8 cellular contexts compared by ENCODE assay signal in genomic region chr10:5411941-5412276, GRCh38. TPM values are rescaled to one million over a fixed set of nuclear protein-coding genes. Genes with fewer than 3 reads are reported as not detected.
DNase-seq lines count a peak whose midpoint lies in the region; ATAC-seq and TF ChIP-seq lines count a peak whose summit lies in the region.

No MANE protein-coding gene starts in this region.

- H3K9me2 ChIP-seq in MM.1S (replicated peaks; ENCODE audit: insufficient read depth, low read length): no peaks in the 10 kb centered on the region

- no peaks in the 10 kb centered on the region for H3F3A ChIP-seq in MM.1S (ENCODE audit: insufficient read depth, low read length)

- H3K27ac ChIP-seq in MM.1S (ENCODE audit: low read length) (no peak overlapping the region), esophagus squamous epithelium (no peak overlapping the region)

- no peaks in the 10 kb centered on the region for H3K27me3 ChIP-seq in MM.1S (replicated peaks; ENCODE audit: insufficient read depth, low read length)
- peaks cover 0 to 13% (median 0%) of the 10 kb centered on the region in 4 donors for H3K27me3 ChIP-seq in esophagus squamous epithelium

- H3K4me2 ChIP-seq in MM.1S (ENCODE audit: low read depth, low read length): peak overlapping the region; percentile 85

- H3K9ac ChIP-seq in MM.1S (ENCODE audit: low read length): peak overlapping the region; percentile 78; the same call in 1 of the 2 replicates

- no peak for TF ChIP-seq CTCF in GM12864 (IDR thresholded peaks at IDR 0.05; ENCODE audit: low read depth, low read length, missing control alignments)
- no peak for TF ChIP-seq CTCF in MM.1S (IDR thresholded peaks at IDR 0.05; ENCODE audit: low read length)
- TF ChIP-seq CTCF in esophagus squamous epithelium (IDR thresholded peaks at IDR 0.05): no peak
- TF ChIP-seq CTCF in retinal pigment epithelial cell (conservative IDR thresholded peaks at IDR 0.05; ENCODE audit: low read depth, low read length): no peak

- H4K20me1 ChIP-seq in MM.1S (ENCODE audit: insufficient read depth, low read length): no peaks in the 10 kb centered on the region

- 26 to 31% methylated on average over 3 of the region's 3 CpGs for WGBS in esophagus squamous epithelium, 2 donors

- H3K4me3 ChIP-seq in GM12864 (ENCODE audit: low read depth, low read length) (peak overlapping the region; percentile 87), MM.1S (ENCODE audit: low read length) (peak overlapping the region; percentile 90), esophagus squamous epithelium (peak overlapping the region in 3 of 4 donors; percentile 78 to 83 (median 83)), retinal pigment epithelial cell (ENCODE audit: low read length) (peak overlapping the region; percentile 71)

- H3K36me3 ChIP-seq in MM.1S (replicated peaks; ENCODE audit: insufficient read depth, low read length): no peaks in the 10 kb centered on the region
- H3K36me3 ChIP-seq in esophagus squamous epithelium: no peaks in the 10 kb centered on the region

- TF ChIP-seq POLR2A in esophagus squamous epithelium (IDR thresholded peaks at IDR 0.05): no peak

- H3K79me2 ChIP-seq in MM.1S (ENCODE audit: low read length): peaks cover 43% of the 10 kb centered on the region

- H2AFZ ChIP-seq in MM.1S (ENCODE audit: low read length): peak overlapping the region; percentile 59

- H3K4me1 ChIP-seq in MM.1S (ENCODE audit: low read length) (peaks cover 3% of the 10 kb centered on the region; the same call in 1 of the 2 replicates), esophagus squamous epithelium (peaks cover 0 to 17% (median 0%) of the 10 kb centered on the region in 3 donors)

- H3K9me3 ChIP-seq in MM.1S (replicated peaks; ENCODE audit: insufficient read depth, low read length): no peaks in the 10 kb centered on the region
- H3K9me3 ChIP-seq in esophagus squamous epithelium: no peaks in the 10 kb centered on the region

- intact Hi-C loops in esophagus squamous epithelium (cut with DNase I): no loop called here

- ATAC-seq in GM19467 (IDR thresholded peaks at IDR 0.05; ENCODE audit: unreplicated experiment) (no peak), GM21619 (IDR thresholded peaks at IDR 0.05; ENCODE audit: unreplicated experiment) (no peak)

- no peak for DNase-seq in GM12864 (ENCODE audit: low read depth)
- DNase-seq in MM.1S: no peak
- no peak for DNase-seq in esophagus squamous epithelium (lab: John Stamatoyannopoulos, UW)
- no peak for DNase-seq in retinal pigment epithelial cell (ENCODE audit: low read depth)
- DNase-seq in stimulated activated naive CD4-positive, alpha-beta T cell treated with Interleukin-2 at 50 U/mL for 16 hours (lab: John Stamatoyannopoulos, UW): no peak
- DNase-seq in effector CD4-positive, alpha-beta T cell: no peak

RNA-seq across cellular contexts. Expression of gene NET1, which starts 0.4 kb away (rescaled TPM):
- 100 to 1,000 TPM in 2 of 4 donors, 10 to 100 TPM in 2; 77.8 to 170 (median 107) TPM for total RNA-seq in esophagus squamous epithelium

RNA-seq across cellular contexts. Expression of gene TUBAL3, which starts 7.3 kb away (rescaled TPM):
- total RNA-seq in esophagus squamous epithelium: under 1 TPM in 2 of 4 donors, not detected in 2; 0.19 TPM

RNA-seq across cellular contexts. Expression of gene UCN3, which starts 47.1 kb away (rescaled TPM):
- total RNA-seq in esophagus squamous epithelium: not detected
